Comparison of ENCODE assay signal across 11 cellular contexts in the genomic region with DNA sequence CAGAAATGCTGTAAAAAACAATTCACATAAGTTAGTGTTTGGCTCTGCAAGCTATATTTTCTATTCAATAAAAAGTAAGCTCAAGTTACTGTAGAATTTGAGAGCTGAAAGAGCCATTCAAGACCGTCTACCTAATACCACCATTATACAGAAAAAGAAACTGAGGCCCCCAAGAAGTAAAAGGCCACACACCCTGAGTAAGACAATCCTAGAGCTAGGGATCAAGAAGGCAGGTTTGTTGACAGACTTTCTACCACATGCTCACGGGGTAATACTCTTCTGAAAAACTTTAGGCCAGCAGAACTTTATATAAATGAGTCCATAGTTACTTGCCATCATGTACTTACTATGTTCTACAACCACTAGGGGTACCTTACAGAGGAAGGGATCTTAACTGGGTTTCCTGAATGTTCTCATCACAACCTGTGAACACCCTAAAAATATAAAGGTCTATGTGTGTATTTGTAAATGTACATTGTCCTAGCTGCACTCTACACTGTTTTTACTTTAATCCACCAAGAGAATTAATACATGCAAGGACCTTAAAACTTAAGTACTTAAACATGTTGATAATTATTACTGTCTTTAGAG. TPM values are rescaled to one million over a fixed set of nuclear protein-coding genes. Genes with fewer than 3 reads are reported as not detected.
A peak's percentile ranks its signal among the peaks of the same experiment; 100 is the strongest.
DNase-seq lines count a peak whose midpoint lies in the region; ATAC-seq and TF ChIP-seq lines count a peak whose summit lies in the region.
"Had no signal": no experiment of that assay in that cellular context is flagged by ENCODE, and none has a peak within 500 bp of the region (broad histone marks: within the 10 kb centered on the region; RNA-seq: fewer than 3 reads in every experiment).

No MANE protein-coding gene starts in this region.

- CTCF ChIA-PET in activated CD4-positive, alpha-beta T cell treated with anti-CD3 and anti-CD28 coated beads for 36 hours (lab: Charles Lee) = interaction anchor here (0.6 to 1.5 kb wide), 8 partner anchors 11 to 384 kb away, joined by 3 to 5 read pairs (median 3); no protein-coding TSS in a partner anchor

- TF ChIP-seq POLR2A in lower leg skin (IDR thresholded peaks at IDR 0.05) = no peak

- H3K4me3 ChIP-seq in Jurkat, Clone E6-1 (ENCODE audit: low read length) = no peak overlapping the region
- no peak overlapping the region for H3K4me3 ChIP-seq in lower leg skin (ENCODE audit: low read depth, poor library complexity, severe bottlenecking)
- H3K4me3 ChIP-seq: vagina had no signal

- H3K36me3 Mint-ChIP-seq in activated CD4-positive, alpha-beta T cell treated with anti-CD3 and anti-CD28 coated beads for 36 hours (ENCODE audit: low read depth) = peaks cover 48% of the 10 kb centered on the region
- peaks cover 22% of the 10 kb centered on the region for H3K36me3 Mint-ChIP-seq in activated T-helper 1 cell treated with anti-CD3 and anti-CD28 coated beads, Interleukin-12 subunit alpha, Interleukin-12 subunit beta, Interleukin-2, Interleukin-4 antibody, amounts not matched to agents 30 ng/mL and 10 ng/mL and 1 ng/mL, durations not matched to agents 14 hours and 24 hours and 36 hours (ENCODE audit: low read depth)
- peaks cover 25% of the 10 kb centered on the region for H3K36me3 Mint-ChIP-seq in nephron (ENCODE audit: low read depth)

- 95 to 97% methylated on average over 2 of the region's 2 CpGs for WGBS in lower leg skin, 2 donors

- peaks cover 44% of the 10 kb centered on the region for H3K4me1 Mint-ChIP-seq in activated CD4-positive, alpha-beta T cell treated with anti-CD3 and anti-CD28 coated beads for 36 hours
- H3K4me1 Mint-ChIP-seq in activated T-helper 1 cell treated with anti-CD3 and anti-CD28 coated beads, Interleukin-12 subunit alpha, Interleukin-12 subunit beta, Interleukin-2, Interleukin-4 antibody, amounts not matched to agents 30 ng/mL and 10 ng/mL and 1 ng/mL, durations not matched to agents 14 hours and 24 hours and 36 hours (ENCODE audit: low read depth) = peaks cover 45% of the 10 kb centered on the region
- peaks cover 44% of the 10 kb centered on the region for H3K4me1 Mint-ChIP-seq in nephron

- in situ Hi-C loops in G401 (cut with HindIII; ENCODE audit: low sequenced_read_pairs) = no loop called here

- POLR2A ChIA-PET in activated CD4-positive, alpha-beta T cell treated with anti-CD3 and anti-CD28 coated beads for 36 hours (lab: Charles Lee) = no interaction called here

- ATAC-seq in activated CD4-positive, alpha-beta T cell treated with anti-CD3 and anti-CD28 coated beads for 36 hours = no peak
- no peak for ATAC-seq in GM19455 (IDR thresholded peaks at IDR 0.05; ENCODE audit: unreplicated experiment)

- H3K27ac Mint-ChIP-seq in activated CD4-positive, alpha-beta T cell treated with anti-CD3 and anti-CD28 coated beads for 36 hours = peak overlapping the region; percentile 29
- peak overlapping the region; percentile 4 for H3K27ac Mint-ChIP-seq in activated T-helper 1 cell treated with anti-CD3 and anti-CD28 coated beads, Interleukin-12 subunit alpha, Interleukin-12 subunit beta, Interleukin-2, Interleukin-4 antibody, amounts not matched to agents 30 ng/mL and 10 ng/mL and 1 ng/mL, durations not matched to agents 14 hours and 24 hours and 36 hours
- H3K27ac Mint-ChIP-seq in nephron = no peak overlapping the region

- H3K9me3 Mint-ChIP-seq in activated CD4-positive, alpha-beta T cell treated with anti-CD3 and anti-CD28 coated beads for 36 hours (ENCODE audit: low read depth) = no peaks in the 10 kb centered on the region
- no peaks in the 10 kb centered on the region for H3K9me3 Mint-ChIP-seq in activated T-helper 1 cell treated with anti-CD3 and anti-CD28 coated beads, Interleukin-12 subunit alpha, Interleukin-12 subunit beta, Interleukin-2, Interleukin-4 antibody, amounts not matched to agents 30 ng/mL and 10 ng/mL and 1 ng/mL, durations not matched to agents 14 hours and 24 hours and 36 hours
- no peaks in the 10 kb centered on the region for H3K9me3 Mint-ChIP-seq in nephron

- TF ChIP-seq CTCF in nephron (IDR thresholded peaks at IDR 0.05; ENCODE audit: unreplicated experiment in 3 of 3) = no peak
- TF ChIP-seq CTCF in lower leg skin (IDR thresholded peaks at IDR 0.05) = no peak

- peak overlapping the region; percentile 5 for H3K4me3 Mint-ChIP-seq in activated CD4-positive, alpha-beta T cell treated with anti-CD3 and anti-CD28 coated beads for 36 hours
- peak overlapping the region; percentile 38 for H3K4me3 Mint-ChIP-seq in activated T-helper 1 cell treated with anti-CD3 and anti-CD28 coated beads, Interleukin-12 subunit alpha, Interleukin-12 subunit beta, Interleukin-2, Interleukin-4 antibody, amounts not matched to agents 30 ng/mL and 10 ng/mL and 1 ng/mL, durations not matched to agents 14 hours and 24 hours and 36 hours
- H3K4me3 Mint-ChIP-seq in nephron = peak overlapping the region in 2 of 3 experiments; percentile 60 to 71

- DNase-seq in activated CD4-positive, alpha-beta T cell treated with anti-CD3 and anti-CD28 coated beads for 36 hours = no peak
- DNase-seq in activated CD4-positive, alpha-beta T cell treated with anti-CD3 and anti-CD28 coated beads for 1 hour = no peak
- DNase-seq in Jurkat, Clone E6-1 (ENCODE audit: low read depth, low spot score) = peak; percentile 34
- no peak for DNase-seq in activated T-helper 1 cell treated with anti-CD3 and anti-CD28 coated beads, Interleukin-12 subunit alpha, Interleukin-12 subunit beta, Interleukin-2, Interleukin-4 antibody, amounts not matched to agents 30 ng/mL and 10 ng/mL and 1 ng/mL, durations not matched to agents 14 hours and 24 hours and 36 hours (ENCODE audit: low spot score)
- DNase-seq in lower leg skin (ENCODE audit: low spot score in 2 of 2) (no peak), G401 (ENCODE audit: low spot score) (no peak)
- DNase-seq: activated CD4-positive, alpha-beta T cell treated with anti-CD3 and anti-CD28 coated beads, Interleukin-2, amount 50 U/mL, for 4 hours; NCI-H82 had no signal

- no peaks in the 10 kb centered on the region for H3K27me3 Mint-ChIP-seq in activated CD4-positive, alpha-beta T cell treated with anti-CD3 and anti-CD28 coated beads for 36 hours
- no peaks in the 10 kb centered on the region for H3K27me3 Mint-ChIP-seq in activated T-helper 1 cell treated with anti-CD3 and anti-CD28 coated beads, Interleukin-12 subunit alpha, Interleukin-12 subunit beta, Interleukin-2, Interleukin-4 antibody, amounts not matched to agents 30 ng/mL and 10 ng/mL and 1 ng/mL, durations not matched to agents 14 hours and 24 hours and 36 hours (ENCODE audit: insufficient read depth)
- no peaks in the 10 kb centered on the region for H3K27me3 Mint-ChIP-seq in nephron (ENCODE audit: low read depth)

- intact Hi-C loops in activated CD4-positive, alpha-beta T cell treated with anti-CD3 and anti-CD28 coated beads for 36 hours (cut with DNase I, micrococcal nuclease) = loop anchor here (5.0 kb wide), 3 partner anchors 267 to 1913 kb away; partner anchors contain the start of genes DYRK1A (in 1 of the 2), LCA5L (in 1 of the 2) and VPS26C (in 1 of the 2)
- intact Hi-C loops in activated T-helper 1 cell treated with anti-CD3 and anti-CD28 coated beads, Interleukin-12 subunit alpha, Interleukin-12 subunit beta, Interleukin-2, Interleukin-4 antibody, amounts not matched to agents 30 ng/mL and 10 ng/mL and 1 ng/mL, durations not matched to agents 14 hours and 24 hours and 36 hours (cut with micrococcal nuclease) = loop anchor here (5.0 to 10.0 kb wide), 2 partner anchors 196 to 1618 kb away; no protein-coding TSS in a partner anchor
- intact Hi-C loops in lower leg skin (cut with DNase I; ENCODE audit: low total_unique reads) = no loop called here

RNA-seq across cellular contexts. Expression of gene PSMG1, which starts 2.7 kb away (rescaled TPM):
- total RNA-seq in activated CD4-positive, alpha-beta T cell treated with anti-CD3 and anti-CD28 coated beads for 36 hours = 100 to 1,000 TPM; 109 to 123 TPM
- polyA plus RNA-seq in Jurkat, Clone E6-1 (2012; ENCODE audit: insufficient read depth, insufficient read length) = 173 TPM
- total RNA-seq in activated T-helper 1 cell treated with anti-CD3 and anti-CD28 coated beads, Interleukin-12 subunit alpha, Interleukin-12 subunit beta, Interleukin-2, Interleukin-4 antibody, amounts not matched to agents 30 ng/mL and 10 ng/mL and 1 ng/mL, durations not matched to agents 14 hours and 24 hours and 36 hours = 102 and 103 TPM in 2 replicates
- total RNA-seq in lower leg skin = 10 to 100 TPM; 16.9 to 36.8 (median 25.5) TPM
- 159 and 188 TPM in 2 replicates for total RNA-seq in G401 (2014; rRNA removed; shearing (Covaris generic))

Comparison
In these comparisons a context has a peak if more than half of its experiments do, and no peak if none do; other contexts are left out.
1. H3K27ac Mint-ChIP-seq: peak in activated CD4-positive, alpha-beta T cell treated with anti-CD3 and anti-CD28 coated beads for 36 hours (single experiment) and activated T-helper 1 cell treated with anti-CD3 and anti-CD28 coated beads, Interleukin-12 subunit alpha, Interleukin-12 subunit beta, Interleukin-2, Interleukin-4 antibody, amounts not matched to agents 30 ng/mL and 10 ng/mL and 1 ng/mL, durations not matched to agents 14 hours and 24 hours and 36 hours (single experiment); none in nephron (0 of 3).
2. H3K4me3 Mint-ChIP-seq: peak in every context shown above with its lines; median percentile 66 in nephron; 38 in activated T-helper 1 cell treated with anti-CD3 and anti-CD28 coated beads, Interleukin-12 subunit alpha, Interleukin-12 subunit beta, Interleukin-2, Interleukin-4 antibody, amounts not matched to agents 30 ng/mL and 10 ng/mL and 1 ng/mL, durations not matched to agents 14 hours and 24 hours and 36 hours; 5 in activated CD4-positive, alpha-beta T cell treated with anti-CD3 and anti-CD28 coated beads for 36 hours.